ENCODE assay signal across 14 cellular contexts in the genomic region with DNA sequence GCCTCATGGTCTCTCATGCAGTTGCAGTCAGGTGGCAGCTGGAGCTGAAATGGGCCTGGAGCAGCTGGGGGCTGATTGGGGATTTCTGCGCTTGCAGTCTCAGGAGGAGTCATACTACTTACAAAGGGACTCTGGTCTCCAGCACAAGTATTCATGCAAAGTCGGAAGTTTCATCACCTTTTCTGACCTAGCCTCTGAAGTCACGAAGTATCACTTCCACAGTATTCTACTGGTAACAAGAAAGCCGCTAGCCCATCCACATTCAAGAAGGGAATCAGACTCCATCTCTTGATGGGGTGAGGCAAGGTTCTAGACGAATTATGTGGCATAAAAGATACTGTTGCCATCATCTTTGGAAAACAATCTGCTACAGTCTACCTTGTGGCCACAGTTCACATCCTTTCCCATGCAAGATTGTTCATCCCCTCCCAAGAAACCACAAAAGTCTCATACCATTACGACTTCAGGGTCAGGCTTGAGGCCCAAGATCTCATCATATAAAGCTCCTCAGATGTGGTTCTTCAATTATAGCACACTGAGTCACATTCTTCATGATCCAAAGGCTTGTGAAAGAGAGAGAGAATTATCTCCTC.
DNase-seq lines count a peak whose midpoint lies in the region; ATAC-seq lines count a peak whose summit lies in the region.
"Had no signal": no experiment of that assay in that cellular context is flagged by ENCODE, and none has a peak within 500 bp of the region (broad histone marks: within the 10 kb centered on the region; RNA-seq: fewer than 3 reads in every experiment).

No MANE protein-coding gene starts in this region.

- no peaks in the 10 kb centered on the region for H3K27me3 Mint-ChIP-seq in activated T-helper 2 cell treated with anti-CD3 and anti-CD28 coated beads, Interferon-gamma antibody, Interleukin-2, Interleukin-4, amounts not matched to agents 10 μg/mL and 5 μg/mL and 100 μg/mL, durations not matched to agents 14 hours and 24 hours and 36 hours (ENCODE audit: low read depth)
- H3K27me3 Mint-ChIP-seq: CD4-positive, CD25-positive, alpha-beta regulatory T cell had no signal

- peaks cover 11% of the 10 kb centered on the region for H3K36me3 Mint-ChIP-seq in activated T-helper 2 cell treated with anti-CD3 and anti-CD28 coated beads, Interferon-gamma antibody, Interleukin-2, Interleukin-4, amounts not matched to agents 10 μg/mL and 5 μg/mL and 100 μg/mL, durations not matched to agents 14 hours and 24 hours and 36 hours (ENCODE audit: low read depth)

- H3K27ac Mint-ChIP-seq in activated T-helper 2 cell treated with anti-CD3 and anti-CD28 coated beads, Interferon-gamma antibody, Interleukin-2, Interleukin-4, amounts not matched to agents 10 μg/mL and 5 μg/mL and 100 μg/mL, durations not matched to agents 14 hours and 24 hours and 36 hours: peak overlapping the region; percentile 7
- H3K27ac Mint-ChIP-seq: CD4-positive, CD25-positive, alpha-beta regulatory T cell had no signal

- H3K4me1 Mint-ChIP-seq in activated T-helper 2 cell treated with anti-CD3 and anti-CD28 coated beads, Interferon-gamma antibody, Interleukin-2, Interleukin-4, amounts not matched to agents 10 μg/mL and 5 μg/mL and 100 μg/mL, durations not matched to agents 14 hours and 24 hours and 36 hours (ENCODE audit: low read depth): peaks cover 16% of the 10 kb centered on the region

- no peaks in the 10 kb centered on the region for H3K9me3 Mint-ChIP-seq in activated T-helper 2 cell treated with anti-CD3 and anti-CD28 coated beads, Interferon-gamma antibody, Interleukin-2, Interleukin-4, amounts not matched to agents 10 μg/mL and 5 μg/mL and 100 μg/mL, durations not matched to agents 14 hours and 24 hours and 36 hours
- H3K9me3 Mint-ChIP-seq: CD4-positive, CD25-positive, alpha-beta regulatory T cell had no signal

- H3K4me3 Mint-ChIP-seq in activated T-helper 2 cell treated with anti-CD3 and anti-CD28 coated beads, Interferon-gamma antibody, Interleukin-2, Interleukin-4, amounts not matched to agents 10 μg/mL and 5 μg/mL and 100 μg/mL, durations not matched to agents 14 hours and 24 hours and 36 hours (ENCODE audit: low read depth): no peak overlapping the region
- H3K4me3 Mint-ChIP-seq: CD4-positive, CD25-positive, alpha-beta regulatory T cell had no signal

- peak; percentile 61 for ATAC-seq in GM19035 (IDR thresholded peaks at IDR 0.05; ENCODE audit: unreplicated experiment)
- peak; percentile 77 for ATAC-seq in HG03095 (IDR thresholded peaks at IDR 0.05; ENCODE audit: unreplicated experiment)

- no peak overlapping the region for H3K27ac ChIP-seq in substantia nigra (ENCODE audit: low read depth, low read length, poor library complexity, severe bottlenecking)
- H3K27ac ChIP-seq: left ventricle myocardium inferior, Peyer's patch, thoracic aorta had no signal

- intact Hi-C loops in activated T-helper 2 cell treated with anti-CD3 and anti-CD28 coated beads, Interferon-gamma antibody, Interleukin-2, Interleukin-4, amounts not matched to agents 10 μg/mL and 5 μg/mL and 100 μg/mL, durations not matched to agents 14 hours and 24 hours and 36 hours (cut with micrococcal nuclease): loop anchor here (1.0 to 5.0 kb wide), 2 partner anchors 12 to 94 kb away; partner anchors contain the start of genes GEN1 and SMC6

- DNase-seq in AG08395 (ENCODE audit: low spot score) (peak; percentile 74), NCI-H748 treated with DMSO at 0.1 percent for 48 hours (lab: John Stamatoyannopoulos, UW) (no peak), SHP77 (lab: John Stamatoyannopoulos, UW) (no peak), substantia nigra (lab: John Stamatoyannopoulos, UW) (no peak)
- DNase-seq in activated T-helper 2 cell treated with anti-CD3 and anti-CD28 coated beads, Interferon-gamma antibody, Interleukin-2, Interleukin-4, amounts not matched to agents 10 μg/mL and 5 μg/mL and 100 μg/mL, durations not matched to agents 14 hours and 24 hours and 36 hours (ENCODE audit: low spot score): no peak
- DNase-seq in activated effector memory CD4-positive, alpha-beta T cell treated with Interleukin-2 at 50 U/mL for 16 hours: no peak
- DNase-seq: CD4-positive, CD25-positive, alpha-beta regulatory T cell; Karpas-422; left ventricle myocardium inferior; Peyer's patch; small intestine had no signal
